Comparison of ENCODE assay signal across 8 cellular contexts in the genomic region with DNA sequence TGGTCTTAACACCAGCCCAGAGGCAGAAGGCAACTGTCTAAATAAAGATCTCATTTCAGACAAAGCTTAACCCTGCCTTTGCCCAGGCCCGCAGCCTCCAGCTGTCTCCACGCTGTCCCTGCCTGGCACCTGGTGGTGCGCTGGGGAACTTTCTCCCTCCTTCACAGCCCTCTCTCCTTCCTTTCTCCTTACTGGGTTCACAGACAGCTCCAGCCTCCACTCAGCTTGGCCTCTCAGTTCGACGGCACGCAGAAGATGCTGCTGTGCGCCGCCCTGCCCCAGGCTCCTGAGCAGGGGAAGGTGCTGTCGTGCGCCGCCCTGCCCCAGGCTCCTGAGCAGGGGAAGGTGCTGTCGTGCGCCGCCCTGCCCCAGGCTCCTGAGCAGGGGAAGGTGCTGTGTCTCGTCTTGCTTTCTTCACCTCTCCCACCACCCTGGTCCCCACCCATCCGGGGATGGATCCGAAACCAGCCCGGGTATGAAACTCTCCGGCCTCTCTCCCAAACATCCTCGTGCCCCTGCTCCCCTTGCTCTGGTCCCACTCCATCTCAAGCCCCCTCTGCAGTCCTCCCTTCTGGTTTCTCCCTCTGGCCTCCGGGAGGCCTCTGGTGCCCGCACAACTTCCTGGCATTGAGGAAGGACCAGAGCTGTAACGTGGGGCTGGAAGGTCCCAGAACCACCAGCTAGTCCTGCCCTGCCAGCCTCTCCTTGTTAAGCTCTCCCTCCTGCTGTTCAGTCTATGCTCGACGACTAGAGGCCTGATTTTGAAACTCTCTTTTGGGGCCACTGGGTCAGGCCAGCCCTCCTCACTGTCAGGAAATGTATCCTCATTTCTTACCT. TPM values are rescaled to one million over a fixed set of nuclear protein-coding genes. Genes with fewer than 3 reads are reported as not detected.
DNase-seq lines count a peak whose midpoint lies in the region; ATAC-seq and TF ChIP-seq lines count a peak whose summit lies in the region.

No MANE protein-coding gene starts in this region.

- no peaks in the 10 kb centered on the region for H3K36me3 ChIP-seq in prostate gland
- H3K36me3 ChIP-seq in left lung, result no peaks in the 10 kb centered on the region

- H3K4me3 ChIP-seq in coronary artery (no peak overlapping the region), prostate gland (no peak overlapping the region), left lung (no peak overlapping the region)

- DNase-seq in ELF-1 (ENCODE audit: low read depth, low spot score), result peak; percentile 74
- peak; percentile 47 for DNase-seq in NCI-H2171 (lab: John Stamatoyannopoulos, UW)
- DNase-seq in coronary artery (ENCODE audit: low spot score), result no peak
- DNase-seq in prostate gland (ENCODE audit: low spot score), result no peak
- no peak for DNase-seq in epidermal melanocyte (ENCODE audit: insufficient read length, low spot score)
- DNase-seq in left lung, result no peak

- H3K27me3 ChIP-seq in prostate gland (replicated peaks; ENCODE audit: insufficient read depth), result no peaks in the 10 kb centered on the region
- peaks cover 0 to 45% of the 10 kb centered on the region in 2 donors for H3K27me3 ChIP-seq in left lung

- intact Hi-C loops in prostate gland (cut with DNase I), result loop anchor here (2.0 to 5.0 kb wide), 2 partner anchors 89 to 119 kb away; a partner anchor contains a TSS
- intact Hi-C loops in left lung (cut with DNase I), result no loop called here

- no peaks in the 10 kb centered on the region for H3K9me3 ChIP-seq in prostate gland
- H3K9me3 ChIP-seq in left lung, result no peaks in the 10 kb centered on the region

- peak overlapping the region in 1 of 2 donors; percentile 11 for H3K27ac ChIP-seq in coronary artery
- no peak overlapping the region for H3K27ac ChIP-seq in prostate gland
- H3K27ac ChIP-seq in left lung, result no peak overlapping the region

- TF ChIP-seq POLR2A in prostate gland (IDR thresholded peaks at IDR 0.05), result no peak

- peak; percentile 16 for TF ChIP-seq CTCF in coronary artery (IDR thresholded peaks at IDR 0.05)
- TF ChIP-seq CTCF in prostate gland (IDR thresholded peaks at IDR 0.05), result peak; percentile 33 to 86 (median 50)
- no peak for TF ChIP-seq CTCF in left lung (IDR thresholded peaks at IDR 0.05)

- ATAC-seq in GM21528 (IDR thresholded peaks at IDR 0.05; ENCODE audit: low FRiP score, unreplicated experiment) (no peak), GM19452 (IDR thresholded peaks at IDR 0.05; ENCODE audit: unreplicated experiment) (no peak), left lung (no peak)

- H3K4me1 ChIP-seq in prostate gland (replicated peaks) (no peaks in the 10 kb centered on the region), left lung (no peaks in the 10 kb centered on the region)

- WGBS in prostate gland, result 57% methylated on average over 23 of the region's 25 CpGs

RNA-seq across cellular contexts. Expression of a gene that starts 22.9 kb away (rescaled TPM):
- 100 to 1,000 TPM in 1 of 2 donors, 10 to 100 TPM in 1; 21.3 to 157 TPM for total RNA-seq in prostate gland
- total RNA-seq in left lung, result 10 to 100 TPM; 29.4 to 31.2 TPM

Comparison
In these comparisons a context has a peak if more than half of its experiments do, and no peak if none do; other contexts are left out.
1. DNase-seq: peak in ELF-1 (single experiment) and NCI-H2171 (single experiment); none in coronary artery (single experiment), prostate gland (single experiment), epidermal melanocyte (single experiment) and left lung (0 of 2).
2. CTCF ChIP-seq: peak in coronary artery (single experiment) and prostate gland (4 of 4); none in left lung (0 of 2).